Comparison of ENCODE assay signal across 8 cellular contexts in the genomic region with DNA sequence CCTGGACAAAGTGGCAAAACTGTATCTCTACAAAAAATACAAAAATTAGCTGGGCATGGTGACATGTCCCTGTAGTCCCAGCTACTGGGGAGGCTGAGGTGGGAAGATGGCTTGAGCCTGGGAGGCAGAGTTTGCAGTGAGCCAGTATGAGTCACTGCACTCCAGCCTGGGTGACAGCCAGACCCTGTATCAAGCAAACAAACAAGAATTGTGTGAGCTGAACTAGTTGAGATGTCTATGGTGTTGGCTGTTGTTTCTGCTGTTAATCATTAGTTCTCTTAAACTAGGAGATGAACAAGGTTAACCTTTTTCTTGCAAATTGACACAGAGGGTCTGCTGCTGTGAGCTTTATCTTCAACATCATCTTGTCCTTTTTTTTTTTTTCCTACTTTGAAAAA. TPM values are rescaled to one million over a fixed set of nuclear protein-coding genes. Genes with fewer than 3 reads are reported as not detected.
DNase-seq lines count a peak whose midpoint lies in the region; ATAC-seq and TF ChIP-seq lines count a peak whose summit lies in the region.

No MANE protein-coding gene starts in this region.

- H3K4me1 ChIP-seq in A673 (ENCODE audit: insufficient read depth, low read length, poor library complexity, severe bottlenecking) (peaks cover 27% of the 10 kb centered on the region), left ventricle myocardium inferior (peaks cover 68% of the 10 kb centered on the region), HAP-1 (peaks cover 24% of the 10 kb centered on the region)

- H3K4me3 ChIP-seq in A673 (ENCODE audit: low read depth, low read length, poor library complexity, severe bottlenecking): no peak overlapping the region
- H3K4me3 ChIP-seq in left ventricle myocardium inferior: no peak overlapping the region
- no peak overlapping the region for H3K4me3 ChIP-seq in HAP-1

- ATAC-seq in omental fat pad (ENCODE audit: low FRiP score) (no peak), GM18870 (IDR thresholded peaks at IDR 0.05; ENCODE audit: unreplicated experiment) (no peak), HG03159 (IDR thresholded peaks at IDR 0.05; ENCODE audit: unreplicated experiment) (no peak)

- DNase-seq in A673 (ENCODE audit: low spot score): peak; percentile 23
- DNase-seq in H4 (ENCODE audit: low spot score): peak; percentile 58
- peak; percentile 25 for DNase-seq in activated CD4-positive, alpha-beta T cell treated with anti-CD3 and anti-CD28 coated beads, Interleukin-2, amount 50 U/mL, for 1 hour
- peak; percentile 46 for DNase-seq in left ventricle myocardium inferior
- DNase-seq in HAP-1 (ENCODE audit: low spot score in 2 of 2): no peak
- DNase-seq in omental fat pad (ENCODE audit: low spot score): no peak

- CTCF ChIA-PET in A673 (lab: Charles Lee): no interaction called here

- BruUV-seq in A673 (replicated peaks; lab: Mats Ljungman, UMichigan): no TSS peak

- H3K27me3 ChIP-seq in A673 (replicated peaks; ENCODE audit: insufficient read depth, low read depth, low read length, poor library complexity): no peaks in the 10 kb centered on the region
- H3K27me3 ChIP-seq in left ventricle myocardium inferior (ENCODE audit: low read depth): no peaks in the 10 kb centered on the region
- no peaks in the 10 kb centered on the region for H3K27me3 ChIP-seq in HAP-1 (ENCODE audit: low read depth)

- TF ChIP-seq CTCF in A673 (conservative IDR thresholded peaks at IDR 0.05; ENCODE audit: low read depth, low read length): no peak
- no peak for TF ChIP-seq CTCF in left ventricle myocardium inferior (IDR thresholded peaks at IDR 0.05; ENCODE audit: borderline replicate concordance)
- no peak for TF ChIP-seq CTCF in omental fat pad (IDR thresholded peaks at IDR 0.05)

- H3K36me3 ChIP-seq in A673 (ENCODE audit: insufficient read depth, low read length, poor library complexity, severe bottlenecking): no peaks in the 10 kb centered on the region
- peaks cover 4% of the 10 kb centered on the region for H3K36me3 ChIP-seq in left ventricle myocardium inferior
- H3K36me3 ChIP-seq in HAP-1 (replicated peaks): 0 out of 2 replicates have a peak, but pooled peaks cover 12% of the 10 kb centered on the region

- H3K9me3 ChIP-seq in A673 (ENCODE audit: low read depth, low read length, poor library complexity, severe bottlenecking): no peaks in the 10 kb centered on the region
- no peaks in the 10 kb centered on the region for H3K9me3 ChIP-seq in left ventricle myocardium inferior (replicated peaks)
- peaks cover 9% of the 10 kb centered on the region for H3K9me3 ChIP-seq in HAP-1

- intact Hi-C loops in A673 (cut with micrococcal nuclease; ENCODE audit: unreplicated experiment) (no loop called here), left ventricle myocardium inferior (cut with micrococcal nuclease) (no loop called here)

- POLR2A ChIA-PET in A673 (lab: Charles Lee; ENCODE audit: low non-redundant PET): interaction anchor here (0.5 kb wide), 1 partner anchor 40 kb away, joined by 3 read pairs; no protein-coding TSS in a partner anchor

- in situ Hi-C loops in HAP-1 (cut with MboI; ENCODE audit: low sequenced_read_pairs): no loop called here

- no peak overlapping the region for H3K27ac ChIP-seq in A673 (ENCODE audit: low read depth, low read length, poor library complexity, severe bottlenecking)
- peak overlapping the region; percentile 47 for H3K27ac ChIP-seq in left ventricle myocardium inferior (replicated peaks)

RNA-seq across cellular contexts. Expression of gene RASSF3, which starts 23.6 kb away (rescaled TPM):
- total RNA-seq in A673 (2021) (37.7 and 38.2 TPM in 2 replicates), left ventricle myocardium inferior (102 TPM), omental fat pad (10 to 100 TPM; 35.3 to 68.5 (median 45.9) TPM)
- total RNA-seq in H4 (2014; rRNA removed; shearing (Covaris generic)): 7.8 and 9.1 TPM in 2 replicates

Comparison
In these comparisons a context has a peak if more than half of its experiments do, and no peak if none do; other contexts are left out.
1. DNase-seq: peak in A673 (single experiment), H4 (single experiment), activated CD4-positive, alpha-beta T cell treated with anti-CD3 and anti-CD28 coated beads, Interleukin-2, amount 50 U/mL, for 1 hour (single experiment) and left ventricle myocardium inferior (single experiment); none in HAP-1 (0 of 2) and omental fat pad (single experiment).